ENCODE assay signal across 22 cellular contexts in the genomic region with DNA sequence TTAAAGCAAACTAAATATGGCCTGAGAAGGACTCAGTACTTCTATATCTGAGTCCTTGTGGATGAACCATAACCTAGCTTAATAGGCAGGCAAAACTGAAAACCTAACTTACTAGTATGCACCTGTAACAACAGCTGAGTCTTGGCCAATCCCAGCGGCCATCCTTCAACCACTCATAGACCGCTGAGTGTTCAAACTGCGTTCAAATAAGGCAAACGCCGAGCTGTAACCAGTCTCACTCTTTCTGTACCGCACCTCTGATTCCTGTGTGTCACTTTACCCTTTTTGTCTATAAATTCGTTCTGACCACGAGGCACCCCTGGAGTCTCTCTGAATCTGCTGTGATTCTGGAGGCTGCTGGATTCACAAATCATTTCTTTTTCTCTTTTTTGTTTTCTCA.
"Had no signal": no experiment of that assay in that cellular context is flagged by ENCODE, and none has a peak within 500 bp of the region (broad histone marks: within the 10 kb centered on the region; RNA-seq: fewer than 3 reads in every experiment).

No MANE protein-coding gene starts in this region.

- H3K4me3 Mint-ChIP-seq: activated B cell treated with CpG ODN at 0.5 μM for 24 hours; activated CD4-positive, alpha-beta memory T cell treated with anti-CD3 and anti-CD28 coated beads for 36 hours; activated naive CD8-positive, alpha-beta T cell; activated T-helper 1 cell treated with anti-CD3 and anti-CD28 coated beads, Interleukin-12 subunit alpha, Interleukin-12 subunit beta, Interleukin-2, Interleukin-4 antibody, amounts not matched to agents 30 ng/mL and 10 ng/mL and 1 ng/mL, durations not matched to agents 14 hours and 24 hours and 36 hours; memory B cell; naive thymus-derived CD8-positive, alpha-beta T cell; T-cell had no signal

- H3K27me3 Mint-ChIP-seq: activated naive CD8-positive, alpha-beta T cell had no signal

- H3K4me1 Mint-ChIP-seq: activated B cell treated with CpG ODN at 0.5 μM for 24 hours, memory B cell had no signal

- DNase-seq: activated B cell treated with CpG ODN at 0.5 μM for 24 hours; activated CD4-positive, alpha-beta memory T cell treated with anti-CD3 and anti-CD28 coated beads for 36 hours; activated CD4-positive, alpha-beta T cell treated with anti-CD3 and anti-CD28 coated beads for 4 hours; activated gamma-delta T cell treated with Interleukin-2 at 50 U/mL for 16 hours; activated T-cell treated with anti-CD3 and anti-CD28 coated beads for 4 hours; amygdala; central memory CD4-positive, alpha-beta T cell; colonic mucosa; left ventricle myocardium superior; naive thymus-derived CD8-positive, alpha-beta T cell; occipital lobe; stimulated activated CD4-positive, alpha-beta T cell treated with anti-CD3 and anti-CD28 coated beads, Interleukin-12 subunit alpha, Interleukin-12 subunit beta, amount 100 ng/mL, for 4 hours; stimulated activated CD4-positive, alpha-beta T cell treated with anti-CD3 and anti-CD28 coated beads, Interleukin-1b, Interleukin-23, amount 100 ng/mL, for 48 hours; stimulated activated CD8-positive, alpha-beta memory T cell treated with anti-CD3 and anti-CD28 coated beads, Interleukin-4, amount 100 ng/mL, for 48 hours; stimulated activated naive CD4-positive, alpha-beta T cell treated with Interleukin-2 at 50 U/mL for 16 hours; transverse colon; uterus had no signal

- H3K9me3 Mint-ChIP-seq: activated B cell treated with CpG ODN at 0.5 μM for 24 hours; activated CD4-positive, alpha-beta memory T cell treated with anti-CD3 and anti-CD28 coated beads for 36 hours; activated T-helper 1 cell treated with anti-CD3 and anti-CD28 coated beads, Interleukin-12 subunit alpha, Interleukin-12 subunit beta, Interleukin-2, Interleukin-4 antibody, amounts not matched to agents 30 ng/mL and 10 ng/mL and 1 ng/mL, durations not matched to agents 14 hours and 24 hours and 36 hours; memory B cell; naive thymus-derived CD8-positive, alpha-beta T cell; T-cell had no signal

- H3K36me3 ChIP-seq: colonic mucosa, transverse colon, uterus had no signal

- H3K4me1 ChIP-seq: colonic mucosa, transverse colon, uterus had no signal

- ATAC-seq: left ventricle myocardium superior; naive thymus-derived CD8-positive, alpha-beta T cell; T-cell had no signal

- H3K36me3 Mint-ChIP-seq: activated CD4-positive, alpha-beta memory T cell treated with anti-CD3 and anti-CD28 coated beads for 36 hours; activated naive CD8-positive, alpha-beta T cell; memory B cell; naive thymus-derived CD8-positive, alpha-beta T cell; T-cell had no signal

- H3K4me3 ChIP-seq: colonic mucosa, transverse colon, uterus had no signal

- H3K27ac ChIP-seq: colonic mucosa, transverse colon, uterus had no signal

- H3K27me3 ChIP-seq: colonic mucosa, transverse colon, uterus had no signal

- H3K9me3 ChIP-seq: colonic mucosa, transverse colon, uterus had no signal

- H3K27ac Mint-ChIP-seq: activated B cell treated with CpG ODN at 0.5 μM for 24 hours; activated CD4-positive, alpha-beta memory T cell treated with anti-CD3 and anti-CD28 coated beads for 36 hours; activated naive CD8-positive, alpha-beta T cell; activated T-helper 1 cell treated with anti-CD3 and anti-CD28 coated beads, Interleukin-12 subunit alpha, Interleukin-12 subunit beta, Interleukin-2, Interleukin-4 antibody, amounts not matched to agents 30 ng/mL and 10 ng/mL and 1 ng/mL, durations not matched to agents 14 hours and 24 hours and 36 hours; memory B cell; progenitor cell of endocrine pancreas; T-cell had no signal
